ENCODE assay signal across 1 cellular context in the genomic region with DNA sequence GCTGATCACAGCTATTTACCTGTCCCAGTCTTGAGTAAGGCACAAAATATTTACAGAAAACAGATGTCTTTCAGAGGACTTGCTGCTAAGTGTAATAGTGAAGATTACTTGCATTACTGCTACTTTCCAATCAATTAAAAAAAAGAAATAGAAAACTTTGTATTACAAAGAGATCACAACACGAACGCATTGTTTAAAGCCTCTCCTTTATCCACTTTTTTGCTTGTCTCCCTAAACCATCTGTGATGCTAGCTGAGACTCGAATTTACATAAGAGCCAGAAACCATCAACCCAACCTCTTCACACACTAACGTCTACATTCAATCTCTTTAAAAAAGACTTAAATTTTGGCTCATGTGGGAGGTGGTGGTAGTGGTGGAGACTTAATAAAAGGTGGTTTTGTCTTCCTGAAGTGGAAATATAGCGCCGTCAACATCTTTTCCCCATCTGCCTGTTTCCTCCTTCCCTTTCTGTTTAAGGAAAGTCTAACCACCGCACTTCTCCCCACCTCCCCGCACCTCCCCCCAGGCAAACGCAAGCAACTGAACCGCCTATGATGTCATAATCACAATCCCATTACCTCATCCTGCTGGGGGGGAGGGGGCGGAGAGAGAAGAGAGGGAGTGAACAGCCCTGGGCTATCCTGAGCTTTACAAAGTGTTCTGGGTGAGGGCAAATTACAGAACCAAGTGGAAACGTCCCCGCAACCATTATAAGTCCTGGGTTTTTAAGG.
A peak's percentile ranks its signal among the peaks of the same experiment; 100 is the strongest.
TF ChIP-seq lines count a peak whose summit lies in the region.

No MANE protein-coding gene starts in this region.

TF ChIP-seq in K562, 482 proteins besides CTCF, POLR2A, EP300 and RAD21 (continued from another document and continues in another):
- TF ChIP-seq ZKSCAN8 (CRISPR knock-in tag; IDR thresholded peaks at IDR 0.05) (0 out of 2 replicates have a peak, but pooled peaks have one; percentile 62), LEF1 (IDR thresholded peaks at IDR 0.05) (peak; percentile 83), CREM (IDR thresholded peaks at IDR 0.05; ENCODE audit: low read depth) (peak; percentile 99), TAF9B (IDR thresholded peaks at IDR 0.05; ENCODE audit: partially characterized antibody) (peak; percentile 12), KDM1A (IDR thresholded peaks at IDR 0.05) (peak in 1 of 2 experiments; percentile 94; a peak in 2 of 4 replicates), SMARCE1 (IDR thresholded peaks at IDR 0.05) (peak; percentile 49; the same call in 1 of the 2 replicates), MYC (IDR thresholded peaks at IDR 0.05; ENCODE audit: low read depth, low read length) (0 out of 2 replicates have a peak, but pooled peaks have one; percentile 50), MYC (CRISPR knock-in tag; IDR thresholded peaks at IDR 0.05; ENCODE audit: borderline replicate concordance, low read depth) (no peak), GATAD2B (IDR thresholded peaks at IDR 0.05; ENCODE audit: borderline replicate concordance) (peak; percentile 28; the same call in 1 of the 2 replicates), NFATC3 (IDR thresholded peaks at IDR 0.05) (peak; percentile 58; the same call in 1 of the 2 replicates), LCOR (CRISPR knock-in tag; IDR thresholded peaks at IDR 0.05) (peak; percentile 37), ZNF175 (CRISPR knock-in tag; IDR thresholded peaks at IDR 0.05; ENCODE audit: low read depth) (0 out of 2 replicates have a peak, but pooled peaks have one; percentile 24), TAF1 (IDR thresholded peaks at IDR 0.05; ENCODE audit: control insufficient read depth, extremely low read depth, insufficient read depth, low read length, severe bottlenecking) (peak; percentile 72), TBL1XR1 (IDR thresholded peaks at IDR 0.05; ENCODE audit: low read length in 2 of 2) (peak in 1 of 2 experiments; percentile 95; a peak in 2 of 4 replicates), SMARCA5 (IDR thresholded peaks at IDR 0.05) (no peak), NFRKB (IDR thresholded peaks at IDR 0.05; ENCODE audit: low read depth) (peak; percentile 30; the same call in 1 of the 2 replicates), CREB1 (IDR thresholded peaks at IDR 0.05) (peak; percentile 99), CREB1 (CRISPR knock-in tag; IDR thresholded peaks at IDR 0.05) (peak; percentile 96), SREBF1 (IDR thresholded peaks at IDR 0.05; ENCODE audit: borderline replicate concordance, low read depth, low read length) (no peak), ATF7 (IDR thresholded peaks at IDR 0.05) (0 out of 2 replicates have a peak, but pooled peaks have one; percentile 93), POLR2AphosphoS5 (IDR thresholded peaks at IDR 0.05; ENCODE audit: control insufficient read depth, insufficient read depth, low read depth, low read length) (peak; percentile 78), ZC3H4 (CRISPR knock-in tag; IDR thresholded peaks at IDR 0.05; ENCODE audit: borderline replicate concordance) (no peak), POLR2H (tag; IDR thresholded peaks at IDR 0.05; ENCODE audit: low read depth) (no peak; the same call in 1 of the 2 replicates), BRD9 (IDR thresholded peaks at IDR 0.05; ENCODE audit: low read depth, partially characterized antibody) (peak; percentile 54), SMAD3 (CRISPR knock-in tag; conservative IDR thresholded peaks at IDR 0.05) (no peak), NCOA1 (IDR thresholded peaks at IDR 0.05; ENCODE audit: low read depth) (peak; percentile 98), GATA2 (CRISPR knock-in tag; IDR thresholded peaks at IDR 0.05) (no peak), RCOR1 (IDR thresholded peaks at IDR 0.05; ENCODE audit: borderline replicate concordance in 1 of 2, low read depth in 2 of 2, low read length in 2 of 2) (peak in 1 of 2 experiments; percentile 84; a peak in 3 of 4 replicates), CSDE1 (IDR thresholded peaks at IDR 0.05) (peak in 1 of 2 experiments; percentile 92; a peak in 2 of 4 replicates), GABPA (tag; conservative IDR thresholded peaks at IDR 0.05; ENCODE audit: low read depth) (peak; percentile 66; the same call in 1 of the 2 replicates), NR2C1 (IDR thresholded peaks at IDR 0.05) (peak; percentile 20; the same call in 1 of the 2 replicates), NR2C1 (tag; IDR thresholded peaks at IDR 0.05) (no peak), TCF7L2 (IDR thresholded peaks at IDR 0.05; ENCODE audit: low read depth, low read length) (no peak), MTA3 (IDR thresholded peaks at IDR 0.05; ENCODE audit: borderline replicate concordance) (peak; percentile 97), CBX3 (IDR thresholded peaks at IDR 0.05; ENCODE audit: borderline replicate concordance in 1 of 2, low read length in 2 of 2) (peak in 1 of 2 experiments; percentile 13; a peak in 1 of 3 replicates), ZNF444 (CRISPR knock-in tag; IDR thresholded peaks at IDR 0.05) (peak; percentile 90), HDAC1 (IDR thresholded peaks at IDR 0.05) (peak in 1 of 2 experiments; percentile 55; a peak in 1 of 4 replicates), ATF1 (CRISPR knock-in tag; IDR thresholded peaks at IDR 0.05) (peak; percentile 82), ATF1 (tag; IDR thresholded peaks at IDR 0.05) (peak; percentile 99)
- TF ChIP-seq, protein P1, sequence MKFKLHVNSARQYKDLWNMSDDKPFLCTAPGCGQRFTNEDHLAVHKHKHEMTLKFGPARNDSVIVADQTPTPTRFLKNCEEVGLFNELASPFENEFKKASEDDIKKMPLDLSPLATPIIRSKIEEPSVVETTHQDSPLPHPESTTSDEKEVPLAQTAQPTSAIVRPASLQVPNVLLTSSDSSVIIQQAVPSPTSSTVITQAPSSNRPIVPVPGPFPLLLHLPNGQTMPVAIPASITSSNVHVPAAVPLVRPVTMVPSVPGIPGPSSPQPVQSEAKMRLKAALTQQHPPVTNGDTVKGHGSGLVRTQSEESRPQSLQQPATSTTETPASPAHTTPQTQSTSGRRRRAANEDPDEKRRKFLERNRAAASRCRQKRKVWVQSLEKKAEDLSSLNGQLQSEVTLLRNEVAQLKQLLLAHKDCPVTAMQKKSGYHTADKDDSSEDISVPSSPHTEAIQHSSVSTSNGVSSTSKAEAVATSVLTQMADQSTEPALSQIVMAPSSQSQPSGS (CRISPR knock-in tag; IDR thresholded peaks at IDR 0.05) = peak; percentile 98
- TF ChIP-seq, protein P2, sequence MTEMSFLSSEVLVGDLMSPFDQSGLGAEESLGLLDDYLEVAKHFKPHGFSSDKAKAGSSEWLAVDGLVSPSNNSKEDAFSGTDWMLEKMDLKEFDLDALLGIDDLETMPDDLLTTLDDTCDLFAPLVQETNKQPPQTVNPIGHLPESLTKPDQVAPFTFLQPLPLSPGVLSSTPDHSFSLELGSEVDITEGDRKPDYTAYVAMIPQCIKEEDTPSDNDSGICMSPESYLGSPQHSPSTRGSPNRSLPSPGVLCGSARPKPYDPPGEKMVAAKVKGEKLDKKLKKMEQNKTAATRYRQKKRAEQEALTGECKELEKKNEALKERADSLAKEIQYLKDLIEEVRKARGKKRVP (CRISPR knock-in tag; IDR thresholded peaks at IDR 0.05) = peak; percentile 62; the same call in 1 of the 2 replicates
- TF ChIP-seq, protein P3, sequence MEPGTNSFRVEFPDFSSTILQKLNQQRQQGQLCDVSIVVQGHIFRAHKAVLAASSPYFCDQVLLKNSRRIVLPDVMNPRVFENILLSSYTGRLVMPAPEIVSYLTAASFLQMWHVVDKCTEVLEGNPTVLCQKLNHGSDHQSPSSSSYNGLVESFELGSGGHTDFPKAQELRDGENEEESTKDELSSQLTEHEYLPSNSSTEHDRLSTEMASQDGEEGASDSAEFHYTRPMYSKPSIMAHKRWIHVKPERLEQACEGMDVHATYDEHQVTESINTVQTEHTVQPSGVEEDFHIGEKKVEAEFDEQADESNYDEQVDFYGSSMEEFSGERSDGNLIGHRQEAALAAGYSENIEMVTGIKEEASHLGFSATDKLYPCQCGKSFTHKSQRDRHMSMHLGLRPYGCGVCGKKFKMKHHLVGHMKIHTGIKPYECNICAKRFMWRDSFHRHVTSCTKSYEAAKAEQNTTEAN (CRISPR knock-in tag; IDR thresholded peaks at IDR 0.05) = no peak
- TF ChIP-seq, protein P4, sequence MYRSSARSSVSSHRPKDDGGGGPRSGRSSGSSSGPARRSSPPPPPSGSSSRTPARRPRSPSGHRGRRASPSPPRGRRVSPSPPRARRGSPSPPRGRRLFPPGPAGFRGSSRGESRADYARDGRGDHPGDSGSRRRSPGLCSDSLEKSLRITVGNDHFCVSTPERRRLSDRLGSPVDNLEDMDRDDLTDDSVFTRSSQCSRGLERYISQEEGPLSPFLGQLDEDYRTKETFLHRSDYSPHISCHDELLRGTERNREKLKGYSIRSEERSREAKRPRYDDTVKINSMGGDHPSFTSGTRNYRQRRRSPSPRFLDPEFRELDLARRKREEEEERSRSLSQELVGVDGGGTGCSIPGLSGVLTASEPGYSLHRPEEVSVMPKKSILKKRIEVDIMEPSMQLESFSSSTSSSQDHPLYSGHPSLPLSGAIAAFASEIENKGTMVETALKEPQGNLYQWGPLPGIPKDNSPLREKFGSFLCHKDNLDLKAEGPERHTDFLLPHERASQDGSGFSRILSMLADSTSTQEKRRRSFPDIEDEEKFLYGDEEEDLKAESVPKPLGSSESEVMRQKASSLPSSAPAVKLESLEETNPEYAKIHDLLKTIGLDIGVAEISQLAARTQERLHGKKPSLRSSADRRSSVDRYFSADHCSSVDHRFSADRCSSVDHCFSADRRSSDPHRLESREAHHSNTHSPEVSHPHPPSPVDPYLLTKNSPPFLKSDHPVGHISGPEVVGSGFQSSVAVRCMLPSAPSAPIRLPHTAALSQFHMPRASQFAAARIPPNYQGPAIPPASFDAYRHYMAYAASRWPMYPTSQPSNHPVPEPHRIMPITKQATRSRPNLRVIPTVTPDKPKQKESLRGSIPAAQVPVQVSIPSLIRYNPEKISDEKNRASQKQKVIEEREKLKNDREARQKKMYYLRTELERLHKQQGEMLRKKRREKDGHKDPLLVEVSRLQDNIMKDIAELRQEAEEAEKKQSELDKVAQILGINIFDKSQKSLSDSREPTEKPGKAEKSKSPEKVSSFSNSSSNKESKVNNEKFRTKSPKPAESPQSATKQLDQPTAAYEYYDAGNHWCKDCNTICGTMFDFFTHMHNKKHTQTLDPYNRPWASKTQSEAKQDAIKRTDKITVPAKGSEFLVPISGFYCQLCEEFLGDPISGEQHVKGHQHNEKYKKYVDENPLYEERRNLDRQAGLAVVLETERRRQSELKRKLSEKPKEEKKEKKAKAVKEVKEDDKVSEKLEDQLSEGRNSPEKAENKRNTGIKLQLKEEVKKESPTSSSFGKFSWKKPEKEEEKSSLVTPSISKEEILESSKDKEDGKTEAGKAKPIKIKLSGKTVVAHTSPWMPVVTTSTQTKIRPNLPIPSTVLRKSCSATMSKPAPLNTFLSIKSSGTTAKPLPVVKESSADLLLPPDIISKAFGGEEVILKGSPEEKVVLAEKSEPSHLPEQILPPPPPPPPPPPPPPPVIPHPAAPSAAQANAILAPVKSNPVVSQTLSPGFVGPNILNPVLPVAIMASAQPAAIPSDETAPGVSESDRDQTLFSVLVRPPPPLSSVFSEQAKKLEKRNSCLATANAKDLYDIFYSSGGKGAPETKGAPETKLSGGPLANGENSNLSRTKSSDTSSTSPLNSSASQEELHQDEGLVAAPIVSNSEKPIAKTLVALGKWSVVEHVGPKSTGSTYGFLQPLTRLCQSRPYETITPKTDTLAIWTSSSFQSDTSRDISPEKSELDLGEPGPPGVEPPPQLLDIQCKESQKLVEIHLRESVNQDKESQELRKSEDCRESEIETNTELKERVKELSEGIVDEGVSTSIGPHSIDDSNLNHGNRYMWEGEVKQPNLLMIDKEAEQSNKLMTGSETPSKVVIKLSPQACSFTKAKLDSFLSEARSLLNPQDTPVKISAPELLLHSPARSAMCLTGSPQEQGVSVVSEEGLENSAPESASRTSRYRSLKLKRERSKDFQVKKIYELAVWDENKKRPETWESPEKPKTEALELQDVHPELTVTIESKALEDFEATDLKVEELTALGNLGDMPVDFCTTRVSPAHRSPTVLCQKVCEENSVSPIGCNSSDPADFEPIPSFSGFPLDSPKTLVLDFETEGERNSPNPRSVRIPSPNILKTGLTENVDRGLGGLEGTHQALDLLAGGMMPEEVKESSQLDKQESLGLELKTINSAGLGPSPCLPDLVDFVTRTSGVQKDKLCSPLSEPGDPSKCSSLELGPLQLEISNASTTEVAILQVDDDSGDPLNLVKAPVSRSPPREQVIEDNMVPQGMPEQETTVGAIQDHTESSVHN (IDR thresholded peaks at IDR 0.05; ENCODE audit: borderline replicate concordance in 1 of 2, low read depth in 1 of 2) = peak in 1 of 2 experiments; percentile 91; a peak in 2 of 4 replicates
- TF ChIP-seq, protein P5, sequence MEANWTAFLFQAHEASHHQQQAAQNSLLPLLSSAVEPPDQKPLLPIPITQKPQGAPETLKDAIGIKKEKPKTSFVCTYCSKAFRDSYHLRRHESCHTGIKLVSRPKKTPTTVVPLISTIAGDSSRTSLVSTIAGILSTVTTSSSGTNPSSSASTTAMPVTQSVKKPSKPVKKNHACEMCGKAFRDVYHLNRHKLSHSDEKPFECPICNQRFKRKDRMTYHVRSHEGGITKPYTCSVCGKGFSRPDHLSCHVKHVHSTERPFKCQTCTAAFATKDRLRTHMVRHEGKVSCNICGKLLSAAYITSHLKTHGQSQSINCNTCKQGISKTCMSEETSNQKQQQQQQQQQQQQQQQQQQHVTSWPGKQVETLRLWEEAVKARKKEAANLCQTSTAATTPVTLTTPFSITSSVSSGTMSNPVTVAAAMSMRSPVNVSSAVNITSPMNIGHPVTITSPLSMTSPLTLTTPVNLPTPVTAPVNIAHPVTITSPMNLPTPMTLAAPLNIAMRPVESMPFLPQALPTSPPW (CRISPR knock-in tag; IDR thresholded peaks at IDR 0.05) = peak; percentile 98
- TF ChIP-seq, protein P6, sequence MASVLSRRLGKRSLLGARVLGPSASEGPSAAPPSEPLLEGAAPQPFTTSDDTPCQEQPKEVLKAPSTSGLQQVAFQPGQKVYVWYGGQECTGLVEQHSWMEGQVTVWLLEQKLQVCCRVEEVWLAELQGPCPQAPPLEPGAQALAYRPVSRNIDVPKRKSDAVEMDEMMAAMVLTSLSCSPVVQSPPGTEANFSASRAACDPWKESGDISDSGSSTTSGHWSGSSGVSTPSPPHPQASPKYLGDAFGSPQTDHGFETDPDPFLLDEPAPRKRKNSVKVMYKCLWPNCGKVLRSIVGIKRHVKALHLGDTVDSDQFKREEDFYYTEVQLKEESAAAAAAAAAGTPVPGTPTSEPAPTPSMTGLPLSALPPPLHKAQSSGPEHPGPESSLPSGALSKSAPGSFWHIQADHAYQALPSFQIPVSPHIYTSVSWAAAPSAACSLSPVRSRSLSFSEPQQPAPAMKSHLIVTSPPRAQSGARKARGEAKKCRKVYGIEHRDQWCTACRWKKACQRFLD (CRISPR knock-in tag; IDR thresholded peaks at IDR 0.05) = peak; percentile 64; the same call in 1 of the 2 replicates
